In genomic region chr2:99811544-99811943, GRCh38 we compare ENCODE assay signal across 19 cellular contexts.
DNase-seq lines count a peak whose midpoint lies in the region; ATAC-seq and TF ChIP-seq lines count a peak whose summit lies in the region.
"Had no signal": no experiment of that assay in that cellular context is flagged by ENCODE, and none has a peak within 500 bp of the region (broad histone marks: within the 10 kb centered on the region; RNA-seq: fewer than 3 reads in every experiment).

No MANE protein-coding gene starts in this region.

- peaks cover 34% of the 10 kb centered on the region for H3K4me1 ChIP-seq in osteoblast (ENCODE audit: insufficient read depth, low read length)
- H3K4me1 ChIP-seq: sigmoid colon, upper lobe of left lung had no signal

- H3K27me3 ChIP-seq in brain microvascular endothelial cell (replicated peaks) (no peaks in the 10 kb centered on the region), osteoblast (ENCODE audit: insufficient read depth, low read length) (no peaks in the 10 kb centered on the region)
- H3K27me3 ChIP-seq: sigmoid colon, upper lobe of left lung had no signal

- no peaks in the 10 kb centered on the region for H4K20me1 ChIP-seq in osteoblast (ENCODE audit: insufficient read depth, low read length)

- no peaks in the 10 kb centered on the region for H3K9me3 ChIP-seq in osteoblast (ENCODE audit: low read depth, low read length)
- H3K9me3 ChIP-seq: sigmoid colon, upper lobe of left lung had no signal

- H3K27ac ChIP-seq in brain microvascular endothelial cell = peak overlapping the region; percentile 19
- H3K27ac ChIP-seq in osteoblast (ENCODE audit: low read depth, low read length) = peak overlapping the region; percentile 40
- H3K27ac ChIP-seq: epithelial cell of prostate, sigmoid colon, upper lobe of left lung had no signal

- no peak overlapping the region for H2AFZ ChIP-seq in osteoblast (ENCODE audit: low read length)

- H3K4me3 ChIP-seq in brain microvascular endothelial cell (ENCODE audit: low read depth, low read length) (no peak overlapping the region), osteoblast (ENCODE audit: insufficient read depth, low read length) (no peak overlapping the region)
- H3K4me3 ChIP-seq: sigmoid colon, upper lobe of left lung had no signal

- TF ChIP-seq CTCF in brain microvascular endothelial cell (IDR thresholded peaks at IDR 0.05; ENCODE audit: low read depth, low read length, missing control alignments) (no peak), osteoblast (IDR thresholded peaks at IDR 0.05; ENCODE audit: extremely low read depth, low read depth, low read length) (no peak)

- H3K36me3 ChIP-seq in brain microvascular endothelial cell (replicated peaks) (no peaks in the 10 kb centered on the region), osteoblast (ENCODE audit: insufficient read depth, low read length) (no peaks in the 10 kb centered on the region)
- H3K36me3 ChIP-seq: sigmoid colon, upper lobe of left lung had no signal

- DNase-seq in Daoy (ENCODE audit: low read depth) = peak; percentile 62
- peak; percentile 84 for DNase-seq in brain microvascular endothelial cell
- DNase-seq in osteoblast (ENCODE audit: insufficient read length, low spot score, missing footprints) = peak; percentile 59
- no peak for DNase-seq in amygdala (lab: John Stamatoyannopoulos, UW)
- no peak for DNase-seq in stimulated activated CD4-positive, alpha-beta T cell treated with anti-CD3 and anti-CD28 coated beads, Interleukin-1b, Interleukin-23, amount 100 ng/mL, for 48 hours
- DNase-seq: activated CD4-positive, alpha-beta T cell treated with anti-CD3 and anti-CD28 coated beads, Interleukin-2, amount 10 ng/mL, durations not matched to agents 24 days and 14 days; activated naive CD8-positive, alpha-beta T cell treated with anti-CD3 and anti-CD28 coated beads, Interleukin-2, amount 10 ng/mL, durations not matched to agents 7 days and 5 days; activated T-cell treated with anti-CD3 and anti-CD28 coated beads, Interleukin-2, amount 50 U/mL, for 4 hours; CD4-positive, alpha-beta T cell; kidney; NCI-H2029; sigmoid colon; T1000; upper lobe of left lung had no signal

- peaks cover 14% of the 10 kb centered on the region for H3K36me3 Mint-ChIP-seq in IgD-negative memory B cell
- H3K36me3 Mint-ChIP-seq: activated naive CD8-positive, alpha-beta T cell treated with anti-CD3 and anti-CD28 coated beads, Interleukin-2, amount 10 ng/mL, durations not matched to agents 7 days and 5 days; stimulated activated effector memory CD8-positive, alpha-beta T cell treated with anti-CD3 and anti-CD28 coated beads, Interleukin-12 subunit alpha, Interleukin-12 subunit beta, amount 100 ng/mL, for 72 hours had no signal

- in situ Hi-C loops in brain microvascular endothelial cell (cut with HindIII; ENCODE audit: low pct_ligation_motif_present, low sequenced_read_pairs) = no loop called here

- H3K27me3 Mint-ChIP-seq in IgD-negative memory B cell = no peaks in the 10 kb centered on the region
- H3K27me3 Mint-ChIP-seq: CD4-positive, alpha-beta T cell had no signal

- peaks cover 12 to 19% (median 15%) of the 10 kb centered on the region in 3 donors for H3K4me1 Mint-ChIP-seq in IgD-negative memory B cell
- H3K4me1 Mint-ChIP-seq: activated CD4-positive, alpha-beta T cell treated with anti-CD3 and anti-CD28 coated beads, Interleukin-2, amount 10 ng/mL, durations not matched to agents 24 days and 14 days; activated naive CD8-positive, alpha-beta T cell treated with anti-CD3 and anti-CD28 coated beads, Interleukin-2, amount 10 ng/mL, durations not matched to agents 7 days and 5 days; stimulated activated effector memory CD8-positive, alpha-beta T cell treated with anti-CD3 and anti-CD28 coated beads, Interleukin-12 subunit alpha, Interleukin-12 subunit beta, amount 100 ng/mL, for 72 hours had no signal

- peak overlapping the region in 2 of 3 donors; percentile 7 to 48 for H3K27ac Mint-ChIP-seq in IgD-negative memory B cell
- H3K27ac Mint-ChIP-seq: activated CD4-positive, alpha-beta T cell treated with anti-CD3 and anti-CD28 coated beads, Interleukin-2, amount 10 ng/mL, durations not matched to agents 24 days and 14 days; activated naive CD8-positive, alpha-beta T cell treated with anti-CD3 and anti-CD28 coated beads, Interleukin-2, amount 10 ng/mL, durations not matched to agents 7 days and 5 days; CD4-positive, alpha-beta T cell; mesothelial cell of epicardium; stimulated activated effector memory CD8-positive, alpha-beta T cell treated with anti-CD3 and anti-CD28 coated beads, Interleukin-12 subunit alpha, Interleukin-12 subunit beta, amount 100 ng/mL, for 72 hours had no signal

- H3K79me2 ChIP-seq in osteoblast (ENCODE audit: insufficient read depth, low read length) = no peaks in the 10 kb centered on the region

- no peak overlapping the region for H3K4me3 Mint-ChIP-seq in IgD-negative memory B cell
- H3K4me3 Mint-ChIP-seq: activated CD4-positive, alpha-beta T cell treated with anti-CD3 and anti-CD28 coated beads, Interleukin-2, amount 10 ng/mL, durations not matched to agents 24 days and 14 days; activated naive CD8-positive, alpha-beta T cell treated with anti-CD3 and anti-CD28 coated beads, Interleukin-2, amount 10 ng/mL, durations not matched to agents 7 days and 5 days; activated T-cell treated with anti-CD3 and anti-CD28 coated beads, Interleukin-2, amount 50 U/mL, for 4 hours; CD4-positive, alpha-beta T cell; mesothelial cell of epicardium; stimulated activated effector memory CD8-positive, alpha-beta T cell treated with anti-CD3 and anti-CD28 coated beads, Interleukin-12 subunit alpha, Interleukin-12 subunit beta, amount 100 ng/mL, for 72 hours had no signal

- no peaks in the 10 kb centered on the region for H3K9me3 Mint-ChIP-seq in IgD-negative memory B cell
- H3K9me3 Mint-ChIP-seq: activated CD4-positive, alpha-beta T cell treated with anti-CD3 and anti-CD28 coated beads, Interleukin-2, amount 10 ng/mL, durations not matched to agents 24 days and 14 days; activated naive CD8-positive, alpha-beta T cell treated with anti-CD3 and anti-CD28 coated beads, Interleukin-2, amount 10 ng/mL, durations not matched to agents 7 days and 5 days; CD4-positive, alpha-beta T cell; stimulated activated effector memory CD8-positive, alpha-beta T cell treated with anti-CD3 and anti-CD28 coated beads, Interleukin-12 subunit alpha, Interleukin-12 subunit beta, amount 100 ng/mL, for 72 hours had no signal

- ATAC-seq in HG02852 (IDR thresholded peaks at IDR 0.05; ENCODE audit: unreplicated experiment) = no peak
- ATAC-seq: activated T-cell treated with anti-CD3 and anti-CD28 coated beads, Interleukin-2, amount 50 U/mL, for 4 hours; stimulated activated effector memory CD8-positive, alpha-beta T cell treated with anti-CD3 and anti-CD28 coated beads, Interleukin-12 subunit alpha, Interleukin-12 subunit beta, amount 100 ng/mL, for 72 hours had no signal

- peak overlapping the region; percentile 1 for H3K4me2 ChIP-seq in osteoblast (ENCODE audit: insufficient read depth, low read length)

Comparison
In these comparisons a context has a peak if more than half of its experiments do, and no peak if none do; other contexts are left out.
1. DNase-seq: peak in Daoy (single experiment), brain microvascular endothelial cell (single experiment) and osteoblast (single experiment); none in amygdala (0 of 56) and stimulated activated CD4-positive, alpha-beta T cell treated with anti-CD3 and anti-CD28 coated beads, Interleukin-1b, Interleukin-23, amount 100 ng/mL, for 48 hours (single experiment).